7 cellular contexts compared by ENCODE assay signal in the genomic region with DNA sequence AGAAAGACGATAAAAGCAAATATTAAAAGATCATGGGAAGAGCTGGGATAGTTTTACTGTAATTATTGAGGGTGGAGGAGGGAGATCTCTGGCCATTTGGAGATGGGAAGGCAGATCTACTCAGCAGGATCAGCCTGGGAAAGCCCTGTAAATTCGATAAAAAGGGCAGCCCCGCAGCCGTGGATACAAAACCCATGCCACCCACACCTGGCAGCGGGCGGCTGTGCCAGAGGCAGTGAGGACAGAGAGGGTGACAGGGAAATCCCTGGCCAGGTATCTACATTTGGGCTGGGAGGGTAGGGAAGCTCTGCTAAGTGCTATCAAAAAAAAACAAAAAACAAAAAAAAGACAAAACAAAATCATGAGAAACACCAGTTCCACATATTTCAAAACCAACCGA.
"Had no signal": no experiment of that assay in that cellular context is flagged by ENCODE, and none has a peak within 500 bp of the region (broad histone marks: within the 10 kb centered on the region; RNA-seq: fewer than 3 reads in every experiment).

No MANE protein-coding gene starts in this region.

- H3K9me3 Mint-ChIP-seq: GM23338, H9 had no signal

- H3K27ac Mint-ChIP-seq: GM23338, H9 had no signal

- H3K4me1 Mint-ChIP-seq: GM23338 had no signal

- FAIRE-seq: H1, H54, HTR-8/SVneo had no signal

- H3K4me3 ChIP-seq: GM23338 had no signal

- DNase-seq: H9, HCEC 1CT, IMR-90 had no signal

- H3K4me2 ChIP-seq: GM23338 had no signal

- H3K4me3 Mint-ChIP-seq: GM23338, H9 had no signal
